Comparison of ENCODE assay signal across 8 cellular contexts in genomic region chr20:17568972-17569471, GRCh38. TPM values are rescaled to one million over a fixed set of nuclear protein-coding genes. Genes with fewer than 3 reads are reported as not detected.
DNase-seq lines count a peak whose midpoint lies in the region; ATAC-seq lines count a peak whose summit lies in the region.

No MANE protein-coding gene starts in this region.

- H3K36me3 Mint-ChIP-seq in activated CD4-positive, alpha-beta T cell treated with anti-CD3 and anti-CD28 coated beads, Interleukin-2, amount 10 ng/mL, durations not matched to agents 7 days and 5 days (ENCODE audit: low read depth) = no peaks in the 10 kb centered on the region
- no peaks in the 10 kb centered on the region for H3K36me3 Mint-ChIP-seq in memory B cell

- POLR2A ChIA-PET in activated CD4-positive, alpha-beta T cell treated with anti-CD3 and anti-CD28 coated beads, Interleukin-2, amount 10 ng/mL, durations not matched to agents 7 days and 5 days (lab: Charles Lee) = no interaction called here

- peaks cover 3% of the 10 kb centered on the region for H3K9me3 Mint-ChIP-seq in activated CD4-positive, alpha-beta T cell treated with anti-CD3 and anti-CD28 coated beads, Interleukin-2, amount 10 ng/mL, durations not matched to agents 7 days and 5 days
- H3K9me3 Mint-ChIP-seq in memory B cell = no peaks in the 10 kb centered on the region

- H3K4me3 ChIP-seq in stomach smooth muscle (ENCODE audit: low read length in 2 of 2) = peak overlapping the region; percentile 44 to 96

- H3K4me1 Mint-ChIP-seq in activated CD4-positive, alpha-beta T cell treated with anti-CD3 and anti-CD28 coated beads, Interleukin-2, amount 10 ng/mL, durations not matched to agents 7 days and 5 days = peaks cover 29% of the 10 kb centered on the region
- H3K4me1 Mint-ChIP-seq in memory B cell = peaks cover 12% of the 10 kb centered on the region

- peaks cover 20% of the 10 kb centered on the region for H3K27me3 Mint-ChIP-seq in activated CD4-positive, alpha-beta T cell treated with anti-CD3 and anti-CD28 coated beads, Interleukin-2, amount 10 ng/mL, durations not matched to agents 7 days and 5 days
- peaks cover 3% of the 10 kb centered on the region for H3K27me3 Mint-ChIP-seq in memory B cell

- no peaks in the 10 kb centered on the region for H3K27me3 ChIP-seq in stomach smooth muscle (ENCODE audit: control insufficient read depth in 1 of 2, insufficient read depth in 2 of 2, low read length in 2 of 2)

- peak overlapping the region; percentile 77 to 86 for H3K9ac ChIP-seq in stomach smooth muscle (ENCODE audit: low read length in 2 of 2)

- H3K4me3 Mint-ChIP-seq in activated CD4-positive, alpha-beta T cell treated with anti-CD3 and anti-CD28 coated beads, Interleukin-2, amount 10 ng/mL, durations not matched to agents 7 days and 5 days = peak overlapping the region; percentile 91
- peak overlapping the region; percentile 99 for H3K4me3 Mint-ChIP-seq in memory B cell

- H3K27ac Mint-ChIP-seq in activated CD4-positive, alpha-beta T cell treated with anti-CD3 and anti-CD28 coated beads, Interleukin-2, amount 10 ng/mL, durations not matched to agents 7 days and 5 days = no peak overlapping the region
- H3K27ac Mint-ChIP-seq in memory B cell = peak overlapping the region; percentile 97

- CTCF ChIA-PET in activated CD4-positive, alpha-beta T cell treated with anti-CD3 and anti-CD28 coated beads, Interleukin-2, amount 10 ng/mL, durations not matched to agents 7 days and 5 days (lab: Charles Lee) = interaction anchor here (2.1 kb wide), 1 partner anchor 113 kb away, joined by 14 read pairs; the partner anchor contains the start of gene RRBP1

- peak overlapping the region; percentile 90 for H3K27ac ChIP-seq in epithelial cell of prostate
- H3K27ac ChIP-seq in stomach smooth muscle (ENCODE audit: low read length) = peak overlapping the region; percentile 99

- H3K36me3 ChIP-seq in stomach smooth muscle (ENCODE audit: control insufficient read depth in 2 of 2, insufficient read depth in 2 of 2, low read length in 2 of 2) = peaks cover 2 to 4% of the 10 kb centered on the region in 2 donors

- ATAC-seq in memory B cell (ENCODE audit: low read depth) (no peak), HG02678 (IDR thresholded peaks at IDR 0.05; ENCODE audit: unreplicated experiment) (no peak)

- peaks cover 26% of the 10 kb centered on the region for H3K4me1 ChIP-seq in stomach smooth muscle (ENCODE audit: control insufficient read depth, insufficient read depth, low read length)

- H3K9me3 ChIP-seq in stomach smooth muscle (ENCODE audit: control insufficient read depth in 2 of 2, low read length in 2 of 2) = no peaks in the 10 kb centered on the region

- DNase-seq in EL (peak; percentile 99), NCI-H146 (lab: John Stamatoyannopoulos, UW) (peak; percentile 89), epithelial cell of prostate (ENCODE audit: low read depth, low spot score) (no peak), memory B cell (ENCODE audit: low spot score in 2 of 2) (peak in 1 of 2 donors; percentile 16), NCI-H187 treated with DMSO at 0.1 percent for 48 hours (lab: John Stamatoyannopoulos, UW) (no peak)
- DNase-seq in activated CD4-positive, alpha-beta T cell treated with anti-CD3 and anti-CD28 coated beads, Interleukin-2, amount 10 ng/mL, durations not matched to agents 7 days and 5 days = peak; percentile 19

RNA-seq across cellular contexts. Expression of gene DSTN, which starts 0.9 kb away (rescaled TPM):
- total RNA-seq in activated CD4-positive, alpha-beta T cell treated with anti-CD3 and anti-CD28 coated beads, Interleukin-2, amount 10 ng/mL, durations not matched to agents 7 days and 5 days = 10 to 100 TPM; 77.4 to 83.3 TPM

RNA-seq across cellular contexts. Expression of gene BFSP1, which starts 37.8 kb away (rescaled TPM):
- total RNA-seq in activated CD4-positive, alpha-beta T cell treated with anti-CD3 and anti-CD28 coated beads, Interleukin-2, amount 10 ng/mL, durations not matched to agents 7 days and 5 days = 1 to 10 TPM; 2.0 to 2.2 TPM

Comparison
In these comparisons a context has a peak if more than half of its experiments do, and no peak if none do; other contexts are left out.
1. DNase-seq: peak in EL (single experiment), NCI-H146 (single experiment) and activated CD4-positive, alpha-beta T cell treated with anti-CD3 and anti-CD28 coated beads, Interleukin-2, amount 10 ng/mL, durations not matched to agents 7 days and 5 days (single experiment); none in epithelial cell of prostate (single experiment) and NCI-H187 treated with DMSO at 0.1 percent for 48 hours (single experiment).